ENCODE assay signal across 8 cellular contexts in genomic region chrX:47854474-47854873, GRCh38. TPM values are rescaled to one million over a fixed set of nuclear protein-coding genes. Genes with fewer than 3 reads are reported as not detected.
DNase-seq lines count a peak whose midpoint lies in the region; ATAC-seq, FAIRE-seq and TF ChIP-seq lines count a peak whose summit lies in the region.

No MANE protein-coding gene starts in this region.

- H3K27ac Mint-ChIP-seq in CD4-positive, alpha-beta memory T cell, result no peak overlapping the region
- no peak overlapping the region for H3K27ac Mint-ChIP-seq in T-helper 2 cell treated with Interferon-gamma antibody and Interleukin-4, amounts not matched to agents 5 μg/mL and 100 μg/mL, for 36 hours

- H3K9me3 Mint-ChIP-seq in CD4-positive, alpha-beta memory T cell, result no peaks in the 10 kb centered on the region
- no peaks in the 10 kb centered on the region for H3K9me3 Mint-ChIP-seq in T-helper 2 cell treated with Interferon-gamma antibody and Interleukin-4, amounts not matched to agents 5 μg/mL and 100 μg/mL, for 36 hours

- no peak overlapping the region for H3K4me3 Mint-ChIP-seq in CD4-positive, alpha-beta memory T cell
- H3K4me3 Mint-ChIP-seq in T-helper 2 cell treated with Interferon-gamma antibody and Interleukin-4, amounts not matched to agents 5 μg/mL and 100 μg/mL, for 36 hours, result no peak overlapping the region

- peaks cover 3% of the 10 kb centered on the region for H3K36me3 ChIP-seq in CD4-positive, alpha-beta memory T cell (ENCODE audit: insufficient read depth, low read length)
- H3K36me3 ChIP-seq in kidney (ENCODE audit: control insufficient read depth in 1 of 2, insufficient read depth in 2 of 2, low read length in 2 of 2), result peaks cover 2 to 8% of the 10 kb centered on the region in 2 donors
- no peaks in the 10 kb centered on the region for H3K36me3 ChIP-seq in upper lobe of right lung

- intact Hi-C loops in CD4-positive, alpha-beta memory T cell (cut with micrococcal nuclease), result loop anchor here (1.0 kb wide), 1 partner anchor 172 kb away; no protein-coding TSS in a partner anchor
- intact Hi-C loops in kidney (cut with DNase I), result no loop called here
- intact Hi-C loops in upper lobe of right lung (cut with DNase I), result no loop called here

- no peak overlapping the region for H3K4me3 ChIP-seq in CD4-positive, alpha-beta memory T cell (ENCODE audit: low read length in 2 of 2)
- no peak overlapping the region for H3K4me3 ChIP-seq in kidney (ENCODE audit: low read length in 2 of 2)
- H3K4me3 ChIP-seq in upper lobe of right lung, result no peak overlapping the region

- DNase-seq in CD4-positive, alpha-beta memory T cell, result peak in 4 of 5 donors; percentile 8 to 40 (median 23)
- peak; percentile 22 for DNase-seq in M059J (ENCODE audit: low read depth)
- peak; percentile 21 for DNase-seq in amniotic epithelial cell (ENCODE audit: low read depth)
- DNase-seq in kidney, result no peak
- DNase-seq in upper lobe of right lung, result no peak
- DNase-seq in T-helper 2 cell treated with Interferon-gamma antibody and Interleukin-4, amounts not matched to agents 5 μg/mL and 100 μg/mL, for 36 hours (ENCODE audit: low spot score), result no peak
- no peak for DNase-seq in RCC 7860 (ENCODE audit: low spot score)

- H3K4me1 Mint-ChIP-seq in CD4-positive, alpha-beta memory T cell, result peaks cover 0 to 8% (median 3%) of the 10 kb centered on the region in 4 donors
- H3K4me1 Mint-ChIP-seq in T-helper 2 cell treated with Interferon-gamma antibody and Interleukin-4, amounts not matched to agents 5 μg/mL and 100 μg/mL, for 36 hours (ENCODE audit: low read depth), result peaks cover 2% of the 10 kb centered on the region

- no peak overlapping the region for H3K27ac ChIP-seq in CD4-positive, alpha-beta memory T cell (ENCODE audit: low read depth, low read length)
- H3K27ac ChIP-seq in kidney (ENCODE audit: low read depth in 2 of 2, low read length in 2 of 2) (no peak overlapping the region), upper lobe of right lung (no peak overlapping the region)

- TF ChIP-seq CTCF in kidney (IDR thresholded peaks at IDR 0.05; ENCODE audit: borderline replicate concordance, extremely low read depth, insufficient read depth), result peak; percentile 40
- peak; percentile 45 for TF ChIP-seq CTCF in upper lobe of right lung (IDR thresholded peaks at IDR 0.05)

- POLR2A ChIA-PET in CD4-positive, alpha-beta memory T cell (lab: Charles Lee; ENCODE audit: partially characterized antibody), result interaction anchor here (0.9 kb wide), 1 partner anchor 172 kb away, joined by 3 read pairs; no protein-coding TSS in a partner anchor

- peaks cover 12 to 36% of the 10 kb centered on the region in 2 donors for H3K36me3 Mint-ChIP-seq in CD4-positive, alpha-beta memory T cell
- peaks cover 5% of the 10 kb centered on the region for H3K36me3 Mint-ChIP-seq in T-helper 2 cell treated with Interferon-gamma antibody and Interleukin-4, amounts not matched to agents 5 μg/mL and 100 μg/mL, for 36 hours (ENCODE audit: low read depth)

- no peak overlapping the region for H3K9ac ChIP-seq in kidney (ENCODE audit: low read length in 2 of 2)

- CTCF ChIA-PET in CD4-positive, alpha-beta memory T cell (lab: Charles Lee; ENCODE audit: partially characterized antibody), result interaction anchor here (0.6 to 2.6 kb wide), 5 partner anchors 19 to 175 kb away, joined by 3 to 18 read pairs (median 4); no protein-coding TSS in a partner anchor

- no peaks in the 10 kb centered on the region for H3K9me3 ChIP-seq in CD4-positive, alpha-beta memory T cell (ENCODE audit: control insufficient read depth in 1 of 2, low read length in 2 of 2)
- H3K9me3 ChIP-seq in kidney (ENCODE audit: control insufficient read depth in 1 of 2, low read length in 2 of 2) (no peaks in the 10 kb centered on the region), upper lobe of right lung (no peaks in the 10 kb centered on the region)

- FAIRE-seq in kidney (lab: Jason Lieb, UNC), result no peak
- FAIRE-seq in RCC 7860 (lab: Jason Lieb, UNC), result no peak

- ATAC-seq in upper lobe of right lung (peak; percentile 56), GM18867 (IDR thresholded peaks at IDR 0.05; ENCODE audit: unreplicated experiment) (no peak)

- no peaks in the 10 kb centered on the region for H3K27me3 ChIP-seq in CD4-positive, alpha-beta memory T cell (ENCODE audit: insufficient read depth, low read length)
- no peaks in the 10 kb centered on the region for H3K27me3 ChIP-seq in upper lobe of right lung

- H3K27me3 Mint-ChIP-seq in CD4-positive, alpha-beta memory T cell, result no peaks in the 10 kb centered on the region
- H3K27me3 Mint-ChIP-seq in T-helper 2 cell treated with Interferon-gamma antibody and Interleukin-4, amounts not matched to agents 5 μg/mL and 100 μg/mL, for 36 hours (ENCODE audit: low read depth), result no peaks in the 10 kb centered on the region

- no peaks in the 10 kb centered on the region for H3K4me1 ChIP-seq in CD4-positive, alpha-beta memory T cell (ENCODE audit: insufficient read depth, low read length)
- H3K4me1 ChIP-seq in kidney (ENCODE audit: control insufficient read depth in 1 of 2, insufficient read depth in 1 of 2, low read depth in 1 of 2, low read length in 2 of 2), result no peaks in the 10 kb centered on the region
- no peaks in the 10 kb centered on the region for H3K4me1 ChIP-seq in upper lobe of right lung

RNA-seq across cellular contexts. Expression of gene ZNF81, which starts 17.8 kb away (rescaled TPM):
- total RNA-seq in CD4-positive, alpha-beta memory T cell, result 10 to 100 TPM in 1 of 2 experiments, 1 to 10 TPM in 1; 9.9 to 11.5 TPM
- 1 to 10 TPM; 1.3 to 1.5 TPM for polyA plus RNA-seq in CD4-positive, alpha-beta memory T cell
- total RNA-seq in M059J (2014; rRNA removed; shearing (Covaris generic)), result 3.7 and 5.6 TPM in 2 replicates
- total RNA-seq in kidney (16.1 TPM), upper lobe of right lung (10.0 TPM)
- 2.5 TPM for polyA plus RNA-seq in kidney (ENCODE audit: insufficient read depth, low read depth, low replicate concordance)

Comparison
In these comparisons a context has a peak if more than half of its experiments do, and no peak if none do; other contexts are left out.
1. DNase-seq: peak in CD4-positive, alpha-beta memory T cell (4 of 5), M059J (single experiment) and amniotic epithelial cell (single experiment); none in kidney (single experiment), upper lobe of right lung (single experiment), T-helper 2 cell treated with Interferon-gamma antibody and Interleukin-4, amounts not matched to agents 5 μg/mL and 100 μg/mL, for 36 hours (single experiment) and RCC 7860 (single experiment).